Comparison of ENCODE assay signal across 8 cellular contexts in the genomic region with DNA sequence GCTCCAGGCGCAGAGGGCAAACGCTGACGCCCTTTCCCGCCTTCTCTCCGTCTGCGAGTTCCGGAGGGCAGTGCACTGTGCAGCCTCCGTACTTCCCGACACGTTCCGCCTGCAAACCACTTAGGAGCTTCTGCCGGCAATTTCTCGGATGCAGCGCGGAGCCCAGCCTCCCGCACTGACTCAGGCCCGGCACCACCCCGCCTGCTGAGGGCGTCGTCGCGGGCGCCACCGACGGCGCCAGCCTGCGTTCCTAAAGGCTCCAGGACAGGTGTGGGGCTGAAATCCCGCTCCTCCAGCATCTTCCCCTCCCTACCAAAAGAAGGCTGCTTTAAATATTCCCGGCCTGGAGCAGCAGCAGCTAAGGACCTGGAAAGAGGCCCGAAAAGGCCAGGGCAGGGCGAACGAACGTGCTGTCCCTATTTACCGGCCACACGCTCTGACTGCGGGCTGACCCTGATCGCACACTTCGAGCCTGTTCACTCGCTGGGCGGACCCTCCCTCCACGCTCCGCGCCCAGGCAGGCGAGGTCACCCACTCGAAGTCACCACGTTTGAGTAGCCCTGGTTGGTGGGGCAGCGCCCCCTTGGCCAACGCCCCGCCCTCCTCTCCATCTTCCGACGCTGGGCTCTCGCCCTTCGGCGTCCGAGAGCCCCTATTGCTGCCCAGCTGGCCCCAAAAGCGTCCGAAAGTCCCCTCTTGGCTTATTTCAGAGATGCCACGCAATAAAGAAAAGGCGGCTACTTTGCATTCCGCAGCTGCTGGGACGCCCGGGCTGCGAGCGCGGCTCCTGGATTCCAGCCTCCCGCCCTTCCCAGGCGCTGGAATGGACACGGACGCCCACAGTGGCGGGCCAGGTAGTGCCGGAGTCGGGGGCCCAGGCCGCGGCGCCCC. TPM values are rescaled to one million over a fixed set of nuclear protein-coding genes. Genes with fewer than 3 reads are reported as not detected.
DNase-seq lines count a peak whose midpoint lies in the region; ATAC-seq, FAIRE-seq and TF ChIP-seq lines count a peak whose summit lies in the region.

No MANE protein-coding gene starts in this region.

- H3K9me3 ChIP-seq in breast epithelium: no peaks in the 10 kb centered on the region

- DNase-seq in breast epithelium (ENCODE audit: low spot score in 2 of 2): no peak
- no peak for DNase-seq in MCF 10A (ENCODE audit: unreplicated experiment)
- no peak for DNase-seq in activated T-cell treated with anti-CD3 and anti-CD28 coated beads, Interleukin-2, amount 50 U/mL, for 4 hours
- no peak for DNase-seq in NOMO-1 (lab: John Stamatoyannopoulos, UW; ENCODE audit: unreplicated experiment in 2 of 2)
- DNase-seq in GM19239 (ENCODE audit: insufficient read length, low spot score): no peak

- no peak overlapping the region for H3K27ac Mint-ChIP-seq in MCF 10A (ENCODE audit: low read depth, unreplicated experiment)

- no peaks in the 10 kb centered on the region for H3K4me1 Mint-ChIP-seq in MCF 10A (ENCODE audit: insufficient read depth, unreplicated experiment)
- peaks cover 6% of the 10 kb centered on the region for H3K4me1 Mint-ChIP-seq in activated T-cell treated with anti-CD3 and anti-CD28 coated beads, Interleukin-2, amount 50 U/mL, for 4 hours (ENCODE audit: low read depth)

- peaks cover 32% of the 10 kb centered on the region for H3K27me3 Mint-ChIP-seq in MCF 10A (ENCODE audit: insufficient read depth, unreplicated experiment)
- H3K27me3 Mint-ChIP-seq in activated T-cell treated with anti-CD3 and anti-CD28 coated beads, Interleukin-2, amount 50 U/mL, for 4 hours (ENCODE audit: low read depth): peaks cover 70% of the 10 kb centered on the region

- POLR2A ChIA-PET in MCF 10A (lab: Yijun Ruan, JAX): no interaction called here

- peak; percentile 46 for ATAC-seq in HG03045 (IDR thresholded peaks at IDR 0.05; ENCODE audit: unreplicated experiment)
- ATAC-seq in activated T-cell treated with anti-CD3 and anti-CD28 coated beads, Interleukin-2, amount 50 U/mL, for 4 hours: peak; percentile 36 to 39

- TF ChIP-seq CTCF in breast epithelium (IDR thresholded peaks at IDR 0.05) (no peak), MCF 10A (IDR thresholded peaks at IDR 0.05; ENCODE audit: unreplicated experiment) (no peak)

- intact Hi-C loops in breast epithelium (cut with DNase I; ENCODE audit: low total_unique reads) (no loop called here), MCF 10A (cut with micrococcal nuclease) (no loop called here)

- BruUV-seq in MCF 10A (replicated peaks; lab: Mats Ljungman, UMichigan): no TSS peak

- no peaks in the 10 kb centered on the region for H3K9me3 Mint-ChIP-seq in MCF 10A (ENCODE audit: unreplicated experiment)
- no peaks in the 10 kb centered on the region for H3K9me3 Mint-ChIP-seq in activated T-cell treated with anti-CD3 and anti-CD28 coated beads, Interleukin-2, amount 50 U/mL, for 4 hours

- peak overlapping the region; percentile 43 to 70 (median 49) for H3K4me3 ChIP-seq in breast epithelium
- peak overlapping the region; percentile 29 for H3K4me3 ChIP-seq in iPS-11a (ENCODE audit: low read depth, low read length)
- peak overlapping the region; percentile 20 to 44 (median 31) for H3K4me3 ChIP-seq in skin epidermis

- H3K27me3 ChIP-seq in breast epithelium: peaks cover 2 to 56% of the 10 kb centered on the region in 2 donors

- TF ChIP-seq POLR2A in breast epithelium (IDR thresholded peaks at IDR 0.05): no peak

- CTCF ChIA-PET in MCF 10A (lab: Yijun Ruan, JAX): interaction anchor here (0.6 to 0.7 kb wide), 2 partner anchors 25 to 109 kb away, joined by 3 read pairs; no protein-coding TSS in a partner anchor

- no peaks in the 10 kb centered on the region for H3K36me3 Mint-ChIP-seq in MCF 10A (ENCODE audit: insufficient read depth, unreplicated experiment)
- H3K36me3 Mint-ChIP-seq in activated T-cell treated with anti-CD3 and anti-CD28 coated beads, Interleukin-2, amount 50 U/mL, for 4 hours (ENCODE audit: insufficient read depth): no peaks in the 10 kb centered on the region

- FAIRE-seq in GM19239 (lab: Jason Lieb, UNC): no peak

- H3K36me3 ChIP-seq in breast epithelium: no peaks in the 10 kb centered on the region

- peaks cover 0 to 8% of the 10 kb centered on the region in 2 donors for H3K4me1 ChIP-seq in breast epithelium

- H3K27ac ChIP-seq in breast epithelium (no peak overlapping the region), skin epidermis (no peak overlapping the region)

- H3K4me3 Mint-ChIP-seq in MCF 10A (ENCODE audit: unreplicated experiment): no peak overlapping the region
- H3K4me3 Mint-ChIP-seq in activated T-cell treated with anti-CD3 and anti-CD28 coated beads, Interleukin-2, amount 50 U/mL, for 4 hours: peak overlapping the region; percentile 78

RNA-seq across cellular contexts. Expression of a gene that starts 9.6 kb away (rescaled TPM):
- total RNA-seq in breast epithelium (1 to 10 TPM; 1.8 to 7.2 (median 6.9) TPM), MCF 10A (2022) (4.9 and 7.1 TPM in 2 replicates)
- total RNA-seq in activated T-cell treated with anti-CD3 and anti-CD28 coated beads, Interleukin-2, amount 50 U/mL, for 4 hours: not detected
